1 cellular context compared by ENCODE assay signal in genomic region chr5:104498281-104498680, GRCh38.
TF ChIP-seq lines count a peak whose summit lies in the region.

No MANE protein-coding gene starts in this region.

TF ChIP-seq in IMR-90, 13 proteins besides CTCF, POLR2A, EP300 and RAD21 (continued from another document):
- TF ChIP-seq RCOR1 (IDR thresholded peaks at IDR 0.05; ENCODE audit: insufficient replicate concordance, low read length) = no peak
- TF ChIP-seq MAFK (IDR thresholded peaks at IDR 0.05; ENCODE audit: low read depth, low read length) = no peak
- TF ChIP-seq BHLHE40 (IDR thresholded peaks at IDR 0.05; ENCODE audit: low read depth, low read length) = no peak
- no peak for TF ChIP-seq USF2 (IDR thresholded peaks at IDR 0.05; ENCODE audit: low read depth, low read length)
- no peak for TF ChIP-seq SMC3 (IDR thresholded peaks at IDR 0.05; ENCODE audit: low read depth, low read length)
- TF ChIP-seq CEBPB (IDR thresholded peaks at IDR 0.05; ENCODE audit: low read depth, low read length) = peak; percentile 40; the same call in 1 of the 2 replicates
